Comparison of ENCODE assay signal across 10 cellular contexts in genomic region chr5:67773439-67773988, GRCh38.
DNase-seq lines count a peak whose midpoint lies in the region; ATAC-seq, FAIRE-seq and TF ChIP-seq lines count a peak whose summit lies in the region.
"Had no signal": no experiment of that assay in that cellular context is flagged by ENCODE, and none has a peak within 500 bp of the region (broad histone marks: within the 10 kb centered on the region; RNA-seq: fewer than 3 reads in every experiment).

No MANE protein-coding gene starts in this region.

- no peaks in the 10 kb centered on the region for H3F3A ChIP-seq in Loucy (ENCODE audit: low read depth)

- peaks cover 7% of the 10 kb centered on the region for H3K4me1 ChIP-seq in Loucy (ENCODE audit: insufficient read depth, low read length, poor library complexity, severe bottlenecking)
- H3K4me1 ChIP-seq in stomach = peaks cover 0 to 28% (median 10%) of the 10 kb centered on the region in 4 donors
- H3K4me1 ChIP-seq in aorta (ENCODE audit: control insufficient read depth in 1 of 2, insufficient read depth in 2 of 2, low read length in 2 of 2) = no peaks in the 10 kb centered on the region
- H3K4me1 ChIP-seq in naive thymus-derived CD4-positive, alpha-beta T cell (ENCODE audit: control insufficient read depth in 2 of 2, insufficient read depth in 2 of 2, low read length in 2 of 2) = no peaks in the 10 kb centered on the region

- TF ChIP-seq EP300 in stomach (IDR thresholded peaks at IDR 0.05) = no peak

- H3K36me3 ChIP-seq in Loucy (ENCODE audit: insufficient read depth, low read length) (no peaks in the 10 kb centered on the region), bronchial epithelial cell (ENCODE audit: control insufficient read depth, insufficient read depth, low read length) (no peaks in the 10 kb centered on the region), stomach (no peaks in the 10 kb centered on the region), aorta (ENCODE audit: control insufficient read depth in 1 of 2, insufficient read depth in 2 of 2, low read length in 1 of 2) (no peaks in the 10 kb centered on the region)
- H3K36me3 ChIP-seq in naive thymus-derived CD4-positive, alpha-beta T cell (ENCODE audit: control insufficient read depth in 2 of 3, insufficient read depth in 3 of 3, low read length in 3 of 3) = no peaks in the 10 kb centered on the region

- no peak overlapping the region for H3K9ac ChIP-seq in Loucy (ENCODE audit: low read depth, low read length, poor library complexity, severe bottlenecking)

- H3K9me3 ChIP-seq in Loucy (ENCODE audit: insufficient read depth, low read depth, low read length) = no peaks in the 10 kb centered on the region
- H3K9me3 ChIP-seq in stomach = no peaks in the 10 kb centered on the region
- no peaks in the 10 kb centered on the region for H3K9me3 ChIP-seq in aorta (ENCODE audit: control insufficient read depth, low read length)
- no peaks in the 10 kb centered on the region for H3K9me3 ChIP-seq in naive thymus-derived CD4-positive, alpha-beta T cell (ENCODE audit: control insufficient read depth in 2 of 3, low read length in 3 of 3)

- WGBS in stomach, 5 donors = 39 to 66% (median 54%) methylated on average over 3 of the region's 3 CpGs
- WGBS in aorta, 2 donors = 82 to 83% methylated on average over 3 of the region's 3 CpGs

- intact Hi-C loops in stomach (cut with DNase I; ENCODE audit: low total_unique reads) = no loop called here
- intact Hi-C loops in aorta (cut with DNase I) = no loop called here
- intact Hi-C loops in naive thymus-derived CD4-positive, alpha-beta T cell (cut with micrococcal nuclease) = no loop called here

- H3K27me3 ChIP-seq in Loucy (ENCODE audit: insufficient read depth, low read length, poor library complexity, severe bottlenecking) = no peaks in the 10 kb centered on the region
- no peaks in the 10 kb centered on the region for H3K27me3 ChIP-seq in bronchial epithelial cell (ENCODE audit: control insufficient read depth, insufficient read depth, low read length)
- no peaks in the 10 kb centered on the region for H3K27me3 ChIP-seq in stomach
- no peaks in the 10 kb centered on the region for H3K27me3 ChIP-seq in aorta (ENCODE audit: control insufficient read depth in 1 of 2, insufficient read depth in 2 of 2, low read length in 1 of 2)
- H3K27me3 ChIP-seq in naive thymus-derived CD4-positive, alpha-beta T cell (ENCODE audit: control insufficient read depth in 2 of 2, insufficient read depth in 2 of 2, low read length in 2 of 2) = no peaks in the 10 kb centered on the region

- H3K27ac ChIP-seq in stomach = peak overlapping the region in 4 of 5 donors; percentile 6 to 53 (median 23)
- H3K27ac ChIP-seq in aorta (ENCODE audit: low read depth in 1 of 2, low read length in 2 of 2) = no peak overlapping the region
- H3K27ac ChIP-seq in naive thymus-derived CD4-positive, alpha-beta T cell (ENCODE audit: low read depth, low read length) = no peak overlapping the region

- H3K9me3 Mint-ChIP-seq in naive thymus-derived CD4-positive, alpha-beta T cell = no peaks in the 10 kb centered on the region

- ATAC-seq in aorta (ENCODE audit: low FRiP score) = no peak
- ATAC-seq in naive thymus-derived CD4-positive, alpha-beta T cell = no peak

- TF ChIP-seq POLR2A in stomach (IDR thresholded peaks at IDR 0.05) = no peak

- no peak overlapping the region for H3K4me2 ChIP-seq in Loucy (ENCODE audit: low read depth, low read length, poor library complexity, severe bottlenecking)

- H4K20me1 ChIP-seq in Loucy (ENCODE audit: insufficient read depth, low read length, poor library complexity, severe bottlenecking) = no peaks in the 10 kb centered on the region

- H3K4me3 ChIP-seq in Loucy (ENCODE audit: low read length, poor library complexity, severe bottlenecking) (no peak overlapping the region), bronchial epithelial cell (ENCODE audit: low read depth, low read length) (no peak overlapping the region), stomach (no peak overlapping the region), aorta (ENCODE audit: low read length in 2 of 2) (no peak overlapping the region)
- H3K4me3 ChIP-seq in naive thymus-derived CD4-positive, alpha-beta T cell (ENCODE audit: low read length) = no peak overlapping the region

- H3K27ac Mint-ChIP-seq in naive thymus-derived CD4-positive, alpha-beta T cell = no peak overlapping the region

- CTCF ChIA-PET in naive thymus-derived CD4-positive, alpha-beta T cell (lab: Charles Lee) = no interaction called here

- no peak for TF ChIP-seq CTCF in Loucy (conservative IDR thresholded peaks at IDR 0.05; ENCODE audit: low read length)
- TF ChIP-seq CTCF in bronchial epithelial cell (IDR thresholded peaks at IDR 0.05; ENCODE audit: insufficient read depth, low read length, severe bottlenecking) = no peak
- no peak for TF ChIP-seq CTCF in stomach (IDR thresholded peaks at IDR 0.05)

- H3K36me3 Mint-ChIP-seq in naive thymus-derived CD4-positive, alpha-beta T cell = no peaks in the 10 kb centered on the region

- peaks cover 0 to 13% (median 9%) of the 10 kb centered on the region in 5 donors for H3K27me3 Mint-ChIP-seq in naive thymus-derived CD4-positive, alpha-beta T cell

- H3K9me2 ChIP-seq in Loucy (replicated peaks; ENCODE audit: low read depth, low read length) = no peaks in the 10 kb centered on the region

- H2AFZ ChIP-seq in Loucy (ENCODE audit: low read length) = peak overlapping the region; percentile 81

- POLR2A ChIA-PET in naive thymus-derived CD4-positive, alpha-beta T cell (lab: Charles Lee) = no interaction called here

- H3K4me1 Mint-ChIP-seq in naive thymus-derived CD4-positive, alpha-beta T cell = peaks cover 0 to 2% (median 0%) of the 10 kb centered on the region in 7 donors

- FAIRE-seq in bronchial epithelial cell (lab: Jason Lieb, UNC) = no peak

- H3K4me3 Mint-ChIP-seq in naive thymus-derived CD4-positive, alpha-beta T cell = no peak overlapping the region

- DNase-seq in bronchial epithelial cell (ENCODE audit: low read depth) (peak; percentile 37), iris pigment epithelial cell (ENCODE audit: low read depth) (peak; percentile 40), stomach (no peak), aorta (no peak), KG1 (lab: John Stamatoyannopoulos, UW) (no peak)
- DNase-seq in naive thymus-derived CD4-positive, alpha-beta T cell = no peak
- no peak for DNase-seq in activated T-cell treated with anti-CD3 and anti-CD28 coated beads, Interleukin-2, amount 50 U/mL, for 1 hour
- DNase-seq: activated naive CD4-positive, alpha-beta T cell treated with Interleukin-2 at 50 U/mL for 16 hours; NCI-H1694 had no signal

- H3K79me2 ChIP-seq in Loucy (ENCODE audit: insufficient read depth, low read length) = no peaks in the 10 kb centered on the region

Comparison
In these comparisons a context has a peak if more than half of its experiments do, and no peak if none do; other contexts are left out.
1. DNase-seq: peak in bronchial epithelial cell (single experiment) and iris pigment epithelial cell (single experiment); none in stomach (single experiment), aorta (0 of 2), naive thymus-derived CD4-positive, alpha-beta T cell (0 of 9), KG1 (single experiment) and activated T-cell treated with anti-CD3 and anti-CD28 coated beads, Interleukin-2, amount 50 U/mL, for 1 hour (single experiment).
2. H3K27ac ChIP-seq: peak in stomach (4 of 5); none in aorta (0 of 2) and naive thymus-derived CD4-positive, alpha-beta T cell (single experiment).